ENCODE assay signal across 8 cellular contexts in genomic region chr18:23586249-23587196, GRCh38. TPM values are rescaled to one million over a fixed set of nuclear protein-coding genes. Genes with fewer than 3 reads are reported as not detected.
DNase-seq lines count a peak whose midpoint lies in the region; ATAC-seq and TF ChIP-seq lines count a peak whose summit lies in the region.

NPC1 (minus strand) TSS chr18:23586506; CDS start chr18:23586343, 163 bp downstream.

- H3K27ac Mint-ChIP-seq in activated T-helper 17 cell treated with anti-CD3 and anti-CD28 coated beads, Interleukin-2, amount 50 U/mL, for 72 hours, result peak within 1 kb of the TSS; percentile 92
- peak within 1 kb of the TSS; percentile 87 to 97 for H3K27ac Mint-ChIP-seq in natural killer cell treated with Interleukin-12 subunit alpha and Interleukin-12 subunit beta and Interleukin-15 and Interleukin-18, amount 100 ng/mL, for 72 hours

- peaks cover 43% of the 10 kb centered on the region for H3K79me2 ChIP-seq in GM23248 (ENCODE audit: insufficient read depth)

- H3K9me2 ChIP-seq in GM23248 (ENCODE audit: insufficient read depth), result no peaks in the 10 kb centered on the region

- H3K4me3 Mint-ChIP-seq in activated T-helper 17 cell treated with anti-CD3 and anti-CD28 coated beads, Interleukin-2, amount 50 U/mL, for 72 hours, result peak within 1 kb of the TSS; percentile 96
- peak within 1 kb of the TSS; percentile 97 for H3K4me3 Mint-ChIP-seq in natural killer cell treated with Interleukin-12 subunit alpha and Interleukin-12 subunit beta and Interleukin-15 and Interleukin-18, amount 100 ng/mL, for 72 hours

- peak within 1 kb of the TSS; percentile 83 for H2AFZ ChIP-seq in GM23248

- WGBS in GM23248 (ENCODE audit: low coverage in 1 of 2, low lambda C conversion rate in 2 of 2, missing lambda C conversion rate in 2 of 2), 2 experiments, result 1 to 2% methylated on average over 74 of the region's 95 CpGs

- no peaks in the 10 kb centered on the region for H3K27me3 ChIP-seq in GM23248 (replicated peaks; ENCODE audit: insufficient read depth)

- H3K9me3 Mint-ChIP-seq in activated T-helper 17 cell treated with anti-CD3 and anti-CD28 coated beads, Interleukin-2, amount 50 U/mL, for 72 hours, result no peaks in the 10 kb centered on the region
- no peaks in the 10 kb centered on the region for H3K9me3 Mint-ChIP-seq in natural killer cell treated with Interleukin-12 subunit alpha and Interleukin-12 subunit beta and Interleukin-15 and Interleukin-18, amount 100 ng/mL, for 72 hours

- H3K9ac ChIP-seq in GM23248, result peak within 1 kb of the TSS; percentile 94

- H3K4me1 ChIP-seq in GM23248 (ENCODE audit: insufficient read depth), result peaks cover 38% of the 10 kb centered on the region

- peak; percentile 66 for TF ChIP-seq CTCF in fibroblast of mammary gland (conservative IDR thresholded peaks at IDR 0.05; ENCODE audit: control insufficient read depth, insufficient read depth, low read depth, low read length)

- peak within 1 kb of the TSS; percentile 97 for H3K4me2 ChIP-seq in GM23248 (ENCODE audit: unreplicated experiment)

- H3K36me3 Mint-ChIP-seq in activated T-helper 17 cell treated with anti-CD3 and anti-CD28 coated beads, Interleukin-2, amount 50 U/mL, for 72 hours (ENCODE audit: low read depth), result peaks cover 36% of the 10 kb centered on the region
- H3K36me3 Mint-ChIP-seq in natural killer cell treated with Interleukin-12 subunit alpha and Interleukin-12 subunit beta and Interleukin-15 and Interleukin-18, amount 100 ng/mL, for 72 hours, result peaks cover 5% of the 10 kb centered on the region

- no peaks in the 10 kb centered on the region for H4K20me1 ChIP-seq in GM23248 (ENCODE audit: insufficient read depth)

- ATAC-seq in activated T-helper 17 cell treated with anti-CD3 and anti-CD28 coated beads, Interleukin-2, amount 50 U/mL, for 72 hours (replicated peaks), result peak; percentile 95
- ATAC-seq in natural killer cell treated with Interleukin-12 subunit alpha and Interleukin-12 subunit beta and Interleukin-15 and Interleukin-18, amount 100 ng/mL, for 72 hours, result peak; percentile 95 to 96
- ATAC-seq in stimulated activated naive CD8-positive, alpha-beta T cell treated with anti-CD3 and anti-CD28 coated beads, Interleukin-15, Interleukin-2, amounts not matched to agents 100 U/mL and 50 U/mL, for 24 hours, result peak; percentile 93

- no peaks in the 10 kb centered on the region for H3K27me3 Mint-ChIP-seq in activated T-helper 17 cell treated with anti-CD3 and anti-CD28 coated beads, Interleukin-2, amount 50 U/mL, for 72 hours
- no peaks in the 10 kb centered on the region for H3K27me3 Mint-ChIP-seq in natural killer cell treated with Interleukin-12 subunit alpha and Interleukin-12 subunit beta and Interleukin-15 and Interleukin-18, amount 100 ng/mL, for 72 hours

- H3K4me1 Mint-ChIP-seq in activated T-helper 17 cell treated with anti-CD3 and anti-CD28 coated beads, Interleukin-2, amount 50 U/mL, for 72 hours, result peaks cover 17% of the 10 kb centered on the region
- H3K4me1 Mint-ChIP-seq in natural killer cell treated with Interleukin-12 subunit alpha and Interleukin-12 subunit beta and Interleukin-15 and Interleukin-18, amount 100 ng/mL, for 72 hours (ENCODE audit: low read depth in 2 of 2), result peaks cover 26 to 38% of the 10 kb centered on the region in 2 donors

- H3K27ac ChIP-seq in GM23248, result peak within 1 kb of the TSS; percentile 92

- in situ Hi-C loops in GM23248 (cut with MboI), result no loop called here

- H3F3A ChIP-seq in GM23248 (ENCODE audit: insufficient read depth), result peaks cover 29% of the 10 kb centered on the region

- H3K9me3 ChIP-seq in GM23248 (ENCODE audit: low read depth), result no peaks in the 10 kb centered on the region

- H3K36me3 ChIP-seq in GM23248 (ENCODE audit: low read depth), result no peaks in the 10 kb centered on the region

- peak; percentile 98 for DNase-seq in EL
- peak; percentile 98 for DNase-seq in GM23248
- peak; percentile 84 to 91 for DNase-seq in Kasumi-1 (lab: John Stamatoyannopoulos, UW)
- DNase-seq in RPMI8226, result peak; percentile 98
- DNase-seq in fibroblast of mammary gland (ENCODE audit: low read depth), result peak; percentile 96
- peak; percentile 96 for DNase-seq in natural killer cell treated with Interleukin-12 subunit alpha and Interleukin-12 subunit beta and Interleukin-15 and Interleukin-18, amount 100 ng/mL, for 72 hours (ENCODE audit: low spot score)
- DNase-seq in stimulated activated naive CD8-positive, alpha-beta T cell treated with anti-CD3 and anti-CD28 coated beads, Interleukin-15, Interleukin-2, amounts not matched to agents 100 U/mL and 50 U/mL, for 24 hours, result peak; percentile 93

- H3K4me3 ChIP-seq in GM23248 (peak within 1 kb of the TSS; percentile 80), fibroblast of mammary gland (ENCODE audit: control insufficient read depth, low read depth, low read length) (peak within 1 kb of the TSS; percentile 74)

RNA-seq across cellular contexts. Expression of gene NPC1, which starts in this region (rescaled TPM):
- 28.7 and 43.6 TPM in 2 replicates for total RNA-seq in GM23248 (2014; rRNA removed; shearing (Covaris generic))
- polyA plus RNA-seq in GM23248 (2016; fragmentation: Nextera tagmentation; extraction: Ambion mirVana), result 24.6 and 28.1 TPM in 2 replicates
- 10 to 100 TPM; 39.6 to 49.3 TPM for total RNA-seq in activated T-helper 17 cell treated with anti-CD3 and anti-CD28 coated beads, Interleukin-2, amount 50 U/mL, for 72 hours
- total RNA-seq in natural killer cell treated with Interleukin-12 subunit alpha and Interleukin-12 subunit beta and Interleukin-15 and Interleukin-18, amount 100 ng/mL, for 72 hours, result 10 to 100 TPM; 87.6 to 88.3 TPM

Comparison
In these comparisons a context has a peak if more than half of its experiments do, and no peak if none do; other contexts are left out.
1. Peak in every context shown above with its lines: DNase-seq, ATAC-seq, H3K4me3 ChIP-seq and H3K27ac ChIP-seq.